In the genomic region with DNA sequence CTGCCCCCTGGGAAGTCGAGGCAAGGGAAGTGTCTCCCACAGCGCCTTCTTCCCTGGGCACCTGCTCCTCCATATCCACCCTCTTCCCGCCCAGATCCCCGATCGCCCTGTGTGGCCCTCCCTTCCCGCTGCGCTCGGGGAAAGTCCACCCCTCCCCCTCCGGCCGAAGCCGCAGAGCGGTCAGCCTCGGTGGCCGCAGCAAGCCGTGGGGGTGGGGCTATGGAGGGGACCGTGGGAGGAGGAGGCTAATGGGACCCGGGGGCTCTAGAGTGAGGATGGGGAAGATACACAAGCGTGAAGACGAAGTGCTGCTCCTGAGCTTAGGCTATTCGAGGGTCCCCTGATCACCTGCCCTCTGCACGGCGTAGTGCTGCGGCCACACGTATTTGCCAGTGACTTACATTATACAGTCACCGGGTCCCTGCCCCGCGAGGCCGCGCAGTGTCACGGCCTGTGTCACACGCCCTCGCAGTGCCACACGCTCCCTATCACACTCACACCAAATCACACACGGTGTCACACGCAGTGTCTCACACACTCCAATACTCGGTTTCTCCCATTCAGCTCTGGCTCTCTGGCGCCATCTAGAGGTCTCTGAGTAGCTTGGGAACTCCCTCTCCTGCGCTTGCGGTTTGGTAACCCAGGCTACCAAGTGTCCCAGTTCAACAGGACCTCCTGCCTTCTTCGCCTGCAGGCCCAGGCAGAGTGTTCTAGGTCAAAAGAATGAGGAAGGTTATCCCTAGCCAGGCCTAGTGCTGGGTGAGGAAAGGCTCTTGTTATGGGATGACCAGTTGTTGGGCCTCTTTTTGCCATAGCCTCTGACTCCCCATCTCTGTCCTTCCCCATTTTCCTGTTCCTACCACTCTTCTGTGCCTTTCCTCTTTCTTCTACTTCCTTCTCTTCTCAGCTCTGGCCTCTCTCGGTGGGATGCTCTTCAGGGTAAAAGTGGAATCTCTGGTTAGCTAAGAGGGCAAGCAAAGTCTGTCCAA, we compare ENCODE assay signal across 1 cellular context.
TF ChIP-seq lines count a peak whose summit lies in the region.

No MANE protein-coding gene starts in this region.

TF ChIP-seq in HepG2, 621 proteins besides CTCF, POLR2A, EP300 and RAD21 (continued from another document and continues in another):
- TF ChIP-seq ZSCAN29 (CRISPR knock-in tag; conservative IDR thresholded peaks at IDR 0.05) (no peak), RFX3 (CRISPR knock-in tag; IDR thresholded peaks at IDR 0.05) (no peak), HNRNPH1 (optimal IDR thresholded peaks at IDR 0.05; ENCODE audit: low read depth, low read length) (no peak), ZNF230 (CRISPR knock-in tag; IDR thresholded peaks at IDR 0.05) (0 out of 2 replicates have a peak, but pooled peaks have one; percentile 67), NFKBIZ (CRISPR knock-in tag; IDR thresholded peaks at IDR 0.05) (no peak), ZNF101 (CRISPR knock-in tag; IDR thresholded peaks at IDR 0.05; ENCODE audit: borderline replicate concordance, low read depth) (no peak), ZBTB7B (CRISPR knock-in tag; IDR thresholded peaks at IDR 0.05) (0 out of 2 replicates have a peak, but pooled peaks have one; percentile 24), ZNF274 (CRISPR knock-in tag; IDR thresholded peaks at IDR 0.05) (peak; percentile 23), MED8 (CRISPR knock-in tag; IDR thresholded peaks at IDR 0.05; ENCODE audit: insufficient replicate concordance) (no peak), FOSL2 (CRISPR knock-in tag; IDR thresholded peaks at IDR 0.05) (0 out of 2 replicates have a peak, but pooled peaks have one; percentile 12), DNMT1 (CRISPR knock-in tag; IDR thresholded peaks at IDR 0.05) (peak; percentile 63; the same call in 1 of the 2 replicates), ZNF292 (CRISPR knock-in tag; IDR thresholded peaks at IDR 0.05; ENCODE audit: borderline replicate concordance, low read depth) (0 out of 2 replicates have a peak, but pooled peaks have one; percentile 18), ATF7 (IDR thresholded peaks at IDR 0.05) (no peak), ATF7 (CRISPR knock-in tag; IDR thresholded peaks at IDR 0.05) (no peak), ZNF737 (CRISPR knock-in tag; IDR thresholded peaks at IDR 0.05; ENCODE audit: borderline replicate concordance) (no peak), HNRNPK (IDR thresholded peaks at IDR 0.05; ENCODE audit: low read depth, low read length, poor library complexity, severe bottlenecking) (peak; percentile 58), TAF1 (CRISPR knock-in tag; IDR thresholded peaks at IDR 0.05) (no peak), MAFK (conservative IDR thresholded peaks at IDR 0.05 in 1 of 2, IDR thresholded peaks at IDR 0.05 in 1 of 2; ENCODE audit: low read length in 2 of 2) (no peak), XRCC5 (optimal IDR thresholded peaks at IDR 0.05; ENCODE audit: low read length) (peak; percentile 19), ZNF547 (CRISPR knock-in tag; IDR thresholded peaks at IDR 0.05) (0 out of 2 replicates have a peak, but pooled peaks have one; percentile 47)
- TF ChIP-seq, protein P1, sequence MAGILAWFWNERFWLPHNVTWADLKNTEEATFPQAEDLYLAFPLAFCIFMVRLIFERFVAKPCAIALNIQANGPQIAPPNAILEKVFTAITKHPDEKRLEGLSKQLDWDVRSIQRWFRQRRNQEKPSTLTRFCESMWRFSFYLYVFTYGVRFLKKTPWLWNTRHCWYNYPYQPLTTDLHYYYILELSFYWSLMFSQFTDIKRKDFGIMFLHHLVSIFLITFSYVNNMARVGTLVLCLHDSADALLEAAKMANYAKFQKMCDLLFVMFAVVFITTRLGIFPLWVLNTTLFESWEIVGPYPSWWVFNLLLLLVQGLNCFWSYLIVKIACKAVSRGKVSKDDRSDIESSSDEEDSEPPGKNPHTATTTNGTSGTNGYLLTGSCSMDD (CRISPR knock-in tag; IDR thresholded peaks at IDR 0.05), result no peak
- TF ChIP-seq, protein P2, sequence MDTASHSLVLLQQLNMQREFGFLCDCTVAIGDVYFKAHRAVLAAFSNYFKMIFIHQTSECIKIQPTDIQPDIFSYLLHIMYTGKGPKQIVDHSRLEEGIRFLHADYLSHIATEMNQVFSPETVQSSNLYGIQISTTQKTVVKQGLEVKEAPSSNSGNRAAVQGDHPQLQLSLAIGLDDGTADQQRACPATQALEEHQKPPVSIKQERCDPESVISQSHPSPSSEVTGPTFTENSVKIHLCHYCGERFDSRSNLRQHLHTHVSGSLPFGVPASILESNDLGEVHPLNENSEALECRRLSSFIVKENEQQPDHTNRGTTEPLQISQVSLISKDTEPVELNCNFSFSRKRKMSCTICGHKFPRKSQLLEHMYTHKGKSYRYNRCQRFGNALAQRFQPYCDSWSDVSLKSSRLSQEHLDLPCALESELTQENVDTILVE (CRISPR knock-in tag; IDR thresholded peaks at IDR 0.05), result no peak
- TF ChIP-seq, protein P3, sequence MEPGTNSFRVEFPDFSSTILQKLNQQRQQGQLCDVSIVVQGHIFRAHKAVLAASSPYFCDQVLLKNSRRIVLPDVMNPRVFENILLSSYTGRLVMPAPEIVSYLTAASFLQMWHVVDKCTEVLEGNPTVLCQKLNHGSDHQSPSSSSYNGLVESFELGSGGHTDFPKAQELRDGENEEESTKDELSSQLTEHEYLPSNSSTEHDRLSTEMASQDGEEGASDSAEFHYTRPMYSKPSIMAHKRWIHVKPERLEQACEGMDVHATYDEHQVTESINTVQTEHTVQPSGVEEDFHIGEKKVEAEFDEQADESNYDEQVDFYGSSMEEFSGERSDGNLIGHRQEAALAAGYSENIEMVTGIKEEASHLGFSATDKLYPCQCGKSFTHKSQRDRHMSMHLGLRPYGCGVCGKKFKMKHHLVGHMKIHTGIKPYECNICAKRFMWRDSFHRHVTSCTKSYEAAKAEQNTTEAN (CRISPR knock-in tag; conservative IDR thresholded peaks at IDR 0.05), result peak; percentile 75; the same call in 1 of the 2 replicates
- TF ChIP-seq, protein P4, sequence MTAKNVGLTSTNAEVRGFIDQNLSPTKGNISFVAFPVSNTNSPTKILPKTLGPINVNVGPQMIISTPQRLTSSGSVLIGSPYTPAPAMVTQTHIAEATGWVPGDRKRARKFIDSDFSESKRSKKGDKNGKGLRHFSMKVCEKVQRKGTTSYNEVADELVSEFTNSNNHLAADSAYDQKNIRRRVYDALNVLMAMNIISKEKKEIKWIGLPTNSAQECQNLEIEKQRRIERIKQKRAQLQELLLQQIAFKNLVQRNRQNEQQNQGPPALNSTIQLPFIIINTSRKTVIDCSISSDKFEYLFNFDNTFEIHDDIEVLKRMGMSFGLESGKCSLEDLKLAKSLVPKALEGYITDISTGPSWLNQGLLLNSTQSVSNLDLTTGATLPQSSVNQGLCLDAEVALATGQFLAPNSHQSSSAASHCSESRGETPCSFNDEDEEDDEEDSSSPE (CRISPR knock-in tag; IDR thresholded peaks at IDR 0.05), result 0 out of 2 replicates have a peak, but pooled peaks have one; percentile 23
- TF ChIP-seq, protein P5, sequence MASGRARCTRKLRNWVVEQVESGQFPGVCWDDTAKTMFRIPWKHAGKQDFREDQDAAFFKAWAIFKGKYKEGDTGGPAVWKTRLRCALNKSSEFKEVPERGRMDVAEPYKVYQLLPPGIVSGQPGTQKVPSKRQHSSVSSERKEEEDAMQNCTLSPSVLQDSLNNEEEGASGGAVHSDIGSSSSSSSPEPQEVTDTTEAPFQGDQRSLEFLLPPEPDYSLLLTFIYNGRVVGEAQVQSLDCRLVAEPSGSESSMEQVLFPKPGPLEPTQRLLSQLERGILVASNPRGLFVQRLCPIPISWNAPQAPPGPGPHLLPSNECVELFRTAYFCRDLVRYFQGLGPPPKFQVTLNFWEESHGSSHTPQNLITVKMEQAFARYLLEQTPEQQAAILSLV (CRISPR knock-in tag; IDR thresholded peaks at IDR 0.05; ENCODE audit: borderline replicate concordance), result 0 out of 2 replicates have a peak, but pooled peaks have one; percentile 54
- TF ChIP-seq, protein P6, sequence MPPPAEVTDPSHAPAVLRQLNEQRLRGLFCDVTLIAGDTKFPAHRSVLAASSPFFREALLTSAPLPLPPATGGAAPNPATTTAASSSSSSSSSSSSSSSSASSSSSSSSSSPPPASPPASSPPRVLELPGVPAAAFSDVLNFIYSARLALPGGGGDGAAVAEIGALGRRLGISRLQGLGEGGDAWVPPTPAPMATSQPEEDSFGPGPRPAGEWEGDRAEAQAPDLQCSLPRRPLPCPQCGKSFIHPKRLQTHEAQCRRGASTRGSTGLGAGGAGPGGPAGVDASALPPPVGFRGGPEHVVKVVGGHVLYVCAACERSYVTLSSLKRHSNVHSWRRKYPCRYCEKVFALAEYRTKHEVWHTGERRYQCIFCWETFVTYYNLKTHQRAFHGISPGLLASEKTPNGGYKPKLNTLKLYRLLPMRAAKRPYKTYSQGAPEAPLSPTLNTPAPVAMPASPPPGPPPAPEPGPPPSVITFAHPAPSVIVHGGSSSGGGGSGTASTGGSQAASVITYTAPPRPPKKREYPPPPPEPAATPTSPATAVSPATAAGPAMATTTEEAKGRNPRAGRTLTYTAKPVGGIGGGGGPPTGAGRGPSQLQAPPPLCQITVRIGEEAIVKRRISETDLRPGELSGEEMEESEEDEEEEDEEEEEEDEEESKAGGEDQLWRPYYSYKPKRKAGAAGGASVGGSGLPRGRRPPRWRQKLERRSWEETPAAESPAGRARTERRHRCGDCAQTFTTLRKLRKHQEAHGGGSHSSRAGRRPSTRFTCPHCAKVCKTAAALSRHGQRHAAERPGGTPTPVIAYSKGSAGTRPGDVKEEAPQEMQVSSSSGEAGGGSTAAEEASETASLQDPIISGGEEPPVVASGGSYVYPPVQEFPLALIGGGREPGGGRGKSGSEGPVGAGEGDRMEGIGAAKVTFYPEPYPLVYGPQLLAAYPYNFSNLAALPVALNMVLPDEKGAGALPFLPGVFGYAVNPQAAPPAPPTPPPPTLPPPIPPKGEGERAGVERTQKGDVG (CRISPR knock-in tag; IDR thresholded peaks at IDR 0.05; ENCODE audit: borderline replicate concordance), result no peak
- TF ChIP-seq, protein P7, sequence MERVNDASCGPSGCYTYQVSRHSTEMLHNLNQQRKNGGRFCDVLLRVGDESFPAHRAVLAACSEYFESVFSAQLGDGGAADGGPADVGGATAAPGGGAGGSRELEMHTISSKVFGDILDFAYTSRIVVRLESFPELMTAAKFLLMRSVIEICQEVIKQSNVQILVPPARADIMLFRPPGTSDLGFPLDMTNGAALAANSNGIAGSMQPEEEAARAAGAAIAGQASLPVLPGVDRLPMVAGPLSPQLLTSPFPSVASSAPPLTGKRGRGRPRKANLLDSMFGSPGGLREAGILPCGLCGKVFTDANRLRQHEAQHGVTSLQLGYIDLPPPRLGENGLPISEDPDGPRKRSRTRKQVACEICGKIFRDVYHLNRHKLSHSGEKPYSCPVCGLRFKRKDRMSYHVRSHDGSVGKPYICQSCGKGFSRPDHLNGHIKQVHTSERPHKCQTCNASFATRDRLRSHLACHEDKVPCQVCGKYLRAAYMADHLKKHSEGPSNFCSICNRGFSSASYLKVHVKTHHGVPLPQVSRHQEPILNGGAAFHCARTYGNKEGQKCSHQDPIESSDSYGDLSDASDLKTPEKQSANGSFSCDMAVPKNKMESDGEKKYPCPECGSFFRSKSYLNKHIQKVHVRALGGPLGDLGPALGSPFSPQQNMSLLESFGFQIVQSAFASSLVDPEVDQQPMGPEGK (CRISPR knock-in tag; IDR thresholded peaks at IDR 0.05), result no peak
- TF ChIP-seq, protein P8, sequence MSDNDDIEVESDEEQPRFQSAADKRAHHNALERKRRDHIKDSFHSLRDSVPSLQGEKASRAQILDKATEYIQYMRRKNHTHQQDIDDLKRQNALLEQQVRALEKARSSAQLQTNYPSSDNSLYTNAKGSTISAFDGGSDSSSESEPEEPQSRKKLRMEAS (IDR thresholded peaks at IDR 0.05), result peak; percentile 32; the same call in 1 of the 2 replicates
- TF ChIP-seq, protein P9, sequence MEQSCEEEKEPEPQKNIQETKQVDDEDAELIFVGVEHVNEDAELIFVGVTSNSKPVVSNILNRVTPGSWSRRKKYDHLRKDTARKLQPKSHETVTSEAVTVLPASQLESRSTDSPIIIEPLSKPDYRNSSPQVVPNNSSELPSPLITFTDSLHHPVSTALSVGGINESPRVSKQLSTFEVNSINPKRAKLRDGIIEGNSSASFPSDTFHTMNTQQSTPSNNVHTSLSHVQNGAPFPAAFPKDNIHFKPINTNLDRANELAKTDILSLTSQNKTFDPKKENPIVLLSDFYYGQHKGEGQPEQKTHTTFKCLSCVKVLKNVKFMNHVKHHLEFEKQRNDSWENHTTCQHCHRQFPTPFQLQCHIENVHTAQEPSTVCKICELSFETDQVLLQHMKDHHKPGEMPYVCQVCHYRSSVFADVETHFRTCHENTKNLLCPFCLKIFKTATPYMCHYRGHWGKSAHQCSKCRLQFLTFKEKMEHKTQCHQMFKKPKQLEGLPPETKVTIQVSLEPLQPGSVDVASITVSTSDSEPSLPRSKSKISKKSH (CRISPR knock-in tag; IDR thresholded peaks at IDR 0.05; ENCODE audit: borderline replicate concordance), result no peak
- TF ChIP-seq, protein P10, sequence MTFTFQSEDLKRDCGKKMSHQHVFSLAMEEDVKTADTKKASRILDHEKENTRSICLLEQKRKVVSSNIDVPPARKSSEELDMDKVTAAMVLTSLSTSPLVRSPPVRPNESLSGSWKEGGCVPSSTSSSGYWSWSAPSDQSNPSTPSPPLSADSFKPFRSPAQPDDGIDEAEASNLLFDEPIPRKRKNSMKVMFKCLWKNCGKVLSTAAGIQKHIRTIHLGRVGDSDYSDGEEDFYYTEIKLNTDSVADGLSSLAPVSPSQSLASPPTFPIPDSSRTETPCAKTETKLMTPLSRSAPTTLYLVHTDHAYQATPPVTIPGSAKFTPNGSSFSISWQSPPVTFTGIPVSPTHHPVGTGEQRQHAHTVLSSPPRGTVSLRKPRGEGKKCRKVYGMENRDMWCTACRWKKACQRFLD (CRISPR knock-in tag; IDR thresholded peaks at IDR 0.05; ENCODE audit: borderline replicate concordance), result 0 out of 2 replicates have a peak, but pooled peaks have one; percentile 56
- TF ChIP-seq, protein P11, sequence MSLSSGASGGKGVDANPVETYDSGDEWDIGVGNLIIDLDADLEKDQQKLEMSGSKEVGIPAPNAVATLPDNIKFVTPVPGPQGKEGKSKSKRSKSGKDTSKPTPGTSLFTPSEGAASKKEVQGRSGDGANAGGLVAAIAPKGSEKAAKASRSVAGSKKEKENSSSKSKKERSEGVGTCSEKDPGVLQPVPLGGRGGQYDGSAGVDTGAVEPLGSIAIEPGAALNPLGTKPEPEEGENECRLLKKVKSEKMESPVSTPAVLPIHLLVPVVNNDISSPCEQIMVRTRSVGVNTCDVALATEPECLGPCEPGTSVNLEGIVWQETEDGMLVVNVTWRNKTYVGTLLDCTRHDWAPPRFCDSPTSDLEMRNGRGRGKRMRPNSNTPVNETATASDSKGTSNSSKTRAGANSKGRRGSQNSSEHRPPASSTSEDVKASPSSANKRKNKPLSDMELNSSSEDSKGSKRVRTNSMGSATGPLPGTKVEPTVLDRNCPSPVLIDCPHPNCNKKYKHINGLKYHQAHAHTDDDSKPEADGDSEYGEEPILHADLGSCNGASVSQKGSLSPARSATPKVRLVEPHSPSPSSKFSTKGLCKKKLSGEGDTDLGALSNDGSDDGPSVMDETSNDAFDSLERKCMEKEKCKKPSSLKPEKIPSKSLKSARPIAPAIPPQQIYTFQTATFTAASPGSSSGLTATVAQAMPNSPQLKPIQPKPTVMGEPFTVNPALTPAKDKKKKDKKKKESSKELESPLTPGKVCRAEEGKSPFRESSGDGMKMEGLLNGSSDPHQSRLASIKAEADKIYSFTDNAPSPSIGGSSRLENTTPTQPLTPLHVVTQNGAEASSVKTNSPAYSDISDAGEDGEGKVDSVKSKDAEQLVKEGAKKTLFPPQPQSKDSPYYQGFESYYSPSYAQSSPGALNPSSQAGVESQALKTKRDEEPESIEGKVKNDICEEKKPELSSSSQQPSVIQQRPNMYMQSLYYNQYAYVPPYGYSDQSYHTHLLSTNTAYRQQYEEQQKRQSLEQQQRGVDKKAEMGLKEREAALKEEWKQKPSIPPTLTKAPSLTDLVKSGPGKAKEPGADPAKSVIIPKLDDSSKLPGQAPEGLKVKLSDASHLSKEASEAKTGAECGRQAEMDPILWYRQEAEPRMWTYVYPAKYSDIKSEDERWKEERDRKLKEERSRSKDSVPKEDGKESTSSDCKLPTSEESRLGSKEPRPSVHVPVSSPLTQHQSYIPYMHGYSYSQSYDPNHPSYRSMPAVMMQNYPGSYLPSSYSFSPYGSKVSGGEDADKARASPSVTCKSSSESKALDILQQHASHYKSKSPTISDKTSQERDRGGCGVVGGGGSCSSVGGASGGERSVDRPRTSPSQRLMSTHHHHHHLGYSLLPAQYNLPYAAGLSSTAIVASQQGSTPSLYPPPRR (CRISPR knock-in tag; IDR thresholded peaks at IDR 0.05; ENCODE audit: borderline replicate concordance), result 0 out of 2 replicates have a peak, but pooled peaks have one; percentile 28
